In genomic region chr3:158488670-158489069, GRCh38 we compare ENCODE assay signal across 15 cellular contexts.
A peak's percentile ranks its signal among the peaks of the same experiment; 100 is the strongest.
DNase-seq lines count a peak whose midpoint lies in the region; ATAC-seq, FAIRE-seq and TF ChIP-seq lines count a peak whose summit lies in the region.
"Had no signal": no experiment of that assay in that cellular context is flagged by ENCODE, and none has a peak within 500 bp of the region (broad histone marks: within the 10 kb centered on the region; RNA-seq: fewer than 3 reads in every experiment).

No MANE protein-coding gene starts in this region.

- peak; percentile 12 for FAIRE-seq in endometrium (lab: Jason Lieb, UNC)

- no peak for TF ChIP-seq CTCF in mucosa of descending colon (IDR thresholded peaks at IDR 0.05)
- no peak for TF ChIP-seq CTCF in gastroesophageal sphincter (IDR thresholded peaks at IDR 0.05)
- TF ChIP-seq CTCF in adrenal gland (IDR thresholded peaks at IDR 0.05) = no peak

- H3K27ac ChIP-seq in gastroesophageal sphincter (no peak overlapping the region), adrenal gland (no peak overlapping the region)
- H3K27ac ChIP-seq: 22Rv1; BLaER1 treated with 17β-estradiol and CSF1 and Interleukin-3, amounts not matched to agents 10 nM and 100 nM had no signal

- H3K27me3 ChIP-seq in gastroesophageal sphincter (no peaks in the 10 kb centered on the region), adrenal gland (no peaks in the 10 kb centered on the region)
- H3K27me3 ChIP-seq: BLaER1 treated with 17β-estradiol and CSF1 and Interleukin-3, amounts not matched to agents 10 nM and 100 nM had no signal

- H3K4me1 ChIP-seq in mucosa of descending colon (ENCODE audit: low read depth) (peaks cover 4% of the 10 kb centered on the region), gastroesophageal sphincter (no peaks in the 10 kb centered on the region), adrenal gland (replicated peaks in 1 of 2) (no peaks in the 10 kb centered on the region)

- ATAC-seq in mucosa of descending colon (peak; percentile 90), gastroesophageal sphincter (no peak)

- no peak for TF ChIP-seq EP300 in gastroesophageal sphincter (IDR thresholded peaks at IDR 0.05)

- WGBS in gastroesophageal sphincter (ENCODE audit: low coverage in 1 of 2), 2 donors = 42 to 50% methylated on average over 2 of the region's 2 CpGs
- WGBS in adrenal gland, 4 donors = 40 to 48% (median 45%) methylated on average over 2 of the region's 2 CpGs

- H3K9me3 ChIP-seq in mucosa of descending colon (no peaks in the 10 kb centered on the region), gastroesophageal sphincter (no peaks in the 10 kb centered on the region), adrenal gland (replicated peaks in 1 of 3) (no peaks in the 10 kb centered on the region)

- H3K36me3 ChIP-seq in mucosa of descending colon (ENCODE audit: low read depth) = no peaks in the 10 kb centered on the region
- no peaks in the 10 kb centered on the region for H3K36me3 ChIP-seq in gastroesophageal sphincter
- H3K36me3 ChIP-seq in adrenal gland (replicated peaks in 1 of 2) = no peaks in the 10 kb centered on the region
- H3K36me3 ChIP-seq: BLaER1 treated with 17β-estradiol and CSF1 and Interleukin-3, amounts not matched to agents 10 nM and 100 nM had no signal

- TF ChIP-seq POLR2A in gastroesophageal sphincter (IDR thresholded peaks at IDR 0.05) (no peak), adrenal gland (IDR thresholded peaks at IDR 0.05) (no peak)

- intact Hi-C loops in mucosa of descending colon (cut with DNase I, micrococcal nuclease) (no loop called here), adrenal gland (cut with DNase I) (no loop called here)

- H3K4me3 ChIP-seq in mucosa of descending colon = no peak overlapping the region
- no peak overlapping the region for H3K4me3 ChIP-seq in gastroesophageal sphincter
- no peak overlapping the region for H3K4me3 ChIP-seq in adrenal gland
- H3K4me3 ChIP-seq: BLaER1 treated with 17β-estradiol and CSF1 and Interleukin-3, amounts not matched to agents 10 nM and 100 nM had no signal

- peak; percentile 61 for DNase-seq in DMS 273 (lab: John Stamatoyannopoulos, UW; ENCODE audit: unreplicated experiment)
- no peak for DNase-seq in DMS 273 treated with DMSO at 0.1 percent for 48 hours (lab: John Stamatoyannopoulos, UW)
- DNase-seq in SK-N-DZ (ENCODE audit: low spot score) = peak; percentile 27
- no peak for DNase-seq in mucosa of descending colon
- DNase-seq in middle frontal gyrus (ENCODE audit: extremely low spot score, low spot score) = no peak
- no peak for DNase-seq in adrenal gland
- DNase-seq: H7, KG1, MM.1S, NCI-H1105, NCI-H187 had no signal

Comparison
In these comparisons a context has a peak if more than half of its experiments do, and no peak if none do; other contexts are left out.
1. DNase-seq: peak in DMS 273 (single experiment) and SK-N-DZ (single experiment); none in DMS 273 treated with DMSO at 0.1 percent for 48 hours (single experiment), mucosa of descending colon (0 of 3), middle frontal gyrus (single experiment) and adrenal gland (0 of 7).